In genomic region chr4:24892278-24892677, GRCh38 we compare ENCODE assay signal across 39 cellular contexts. TPM values are rescaled to one million over a fixed set of nuclear protein-coding genes. Genes with fewer than 3 reads are reported as not detected.
"Had no signal": no experiment of that assay in that cellular context is flagged by ENCODE, and none has a peak within 500 bp of the region (broad histone marks: within the 10 kb centered on the region; RNA-seq: fewer than 3 reads in every experiment).

No MANE protein-coding gene starts in this region.

- FAIRE-seq: astrocyte, bronchial epithelial cell, colon had no signal

- H3K9me3 Mint-ChIP-seq: activated naive CD4-positive, alpha-beta T cell treated with anti-CD3 and anti-CD28 coated beads for 36 hours; activated naive CD4-positive, alpha-beta T cell treated with anti-CD3 and anti-CD28 coated beads, Interleukin-2, amount 10 ng/mL, durations not matched to agents 7 days and 5 days; activated naive CD4-positive, alpha-beta T cell treated with anti-CD3 and anti-CD28 coated beads, Interleukin-2, amount 50 U/mL, for 24 hours; activated naive CD4-positive, alpha-beta T cell treated with anti-CD3 and anti-CD28 coated beads, Interleukin-2, amount 50 U/mL, for 72 hours; activated naive CD8-positive, alpha-beta T cell treated with anti-CD3 and anti-CD28 coated beads for 36 hours; activated naive CD8-positive, alpha-beta T cell treated with anti-CD3 and anti-CD28 coated beads, Interleukin-2, amount 10 ng/mL, durations not matched to agents 7 days and 5 days; activated naive CD8-positive, alpha-beta T cell treated with anti-CD3 and anti-CD28 coated beads, Interleukin-2, amount 50 U/mL, for 24 hours; activated T-cell treated with anti-CD3 and anti-CD28 coated beads, Interleukin-2, amount 50 U/mL, for 4 hours; activated T-cell treated with anti-CD3 and anti-CD28 coated beads, Interleukin-2, amount 50 U/mL, for 72 hours; activated T-helper 1 cell treated with anti-CD3 and anti-CD28 coated beads, Interleukin-12 subunit alpha, Interleukin-12 subunit beta, Interleukin-2, Interleukin-4 antibody, amounts not matched to agents 30 ng/mL and 10 ng/mL and 1 ng/mL, durations not matched to agents 14 hours and 24 hours and 36 hours; activated T-helper 17 cell treated with anti-CD3 and anti-CD28 coated beads, Interleukin-2, amount 50 U/mL, for 72 hours; activated T-helper 2 cell treated with anti-CD3 and anti-CD28 coated beads, Interferon-gamma antibody, Interleukin-2, Interleukin-4, amounts not matched to agents 10 μg/mL and 5 μg/mL and 100 μg/mL, durations not matched to agents 14 hours and 24 hours and 36 hours; brain; central memory CD8-positive, alpha-beta T cell had no signal

- H3K27ac ChIP-seq: adrenal gland, ascending aorta, body of pancreas, brain microvascular endothelial cell, breast epithelium, cardiac muscle cell had no signal

- ATAC-seq: activated naive CD4-positive, alpha-beta T cell treated with anti-CD3 and anti-CD28 coated beads, Interleukin-2, amount 50 U/mL, for 72 hours; activated naive CD8-positive, alpha-beta T cell treated with anti-CD3 and anti-CD28 coated beads, Interleukin-2, amount 50 U/mL, for 24 hours; activated T-cell treated with anti-CD3 and anti-CD28 coated beads, Interleukin-2, amount 50 U/mL, for 4 hours; activated T-cell treated with anti-CD3 and anti-CD28 coated beads, Interleukin-2, amount 50 U/mL, for 72 hours; activated T-helper 17 cell treated with anti-CD3 and anti-CD28 coated beads, Interleukin-2, amount 50 U/mL, for 72 hours; body of pancreas had no signal

- H3K9me3 ChIP-seq: adrenal gland, ascending aorta, body of pancreas, breast epithelium had no signal

- H3K4me3 ChIP-seq: adrenal gland, ascending aorta, body of pancreas, breast epithelium, cardiac muscle cell had no signal

- H3K27me3 ChIP-seq: adrenal gland, ascending aorta, body of pancreas, brain microvascular endothelial cell, breast epithelium, cardiac muscle cell had no signal

- H3K4me3 Mint-ChIP-seq: activated naive CD4-positive, alpha-beta T cell treated with anti-CD3 and anti-CD28 coated beads for 36 hours; activated naive CD4-positive, alpha-beta T cell treated with anti-CD3 and anti-CD28 coated beads, Interleukin-2, amount 10 ng/mL, durations not matched to agents 7 days and 5 days; activated naive CD4-positive, alpha-beta T cell treated with anti-CD3 and anti-CD28 coated beads, Interleukin-2, amount 50 U/mL, for 24 hours; activated naive CD8-positive, alpha-beta T cell; activated naive CD8-positive, alpha-beta T cell treated with anti-CD3 and anti-CD28 coated beads for 36 hours; activated naive CD8-positive, alpha-beta T cell treated with anti-CD3 and anti-CD28 coated beads, Interleukin-2, amount 10 ng/mL, durations not matched to agents 7 days and 5 days; activated naive CD8-positive, alpha-beta T cell treated with anti-CD3 and anti-CD28 coated beads, Interleukin-2, amount 50 U/mL, for 24 hours; activated T-cell treated with anti-CD3 and anti-CD28 coated beads, Interleukin-2, amount 50 U/mL, for 4 hours; activated T-cell treated with anti-CD3 and anti-CD28 coated beads, Interleukin-2, amount 50 U/mL, for 72 hours; activated T-helper 1 cell treated with anti-CD3 and anti-CD28 coated beads, Interleukin-12 subunit alpha, Interleukin-12 subunit beta, Interleukin-2, Interleukin-4 antibody, amounts not matched to agents 30 ng/mL and 10 ng/mL and 1 ng/mL, durations not matched to agents 14 hours and 24 hours and 36 hours; activated T-helper 17 cell treated with anti-CD3 and anti-CD28 coated beads, Interleukin-2, amount 50 U/mL, for 72 hours; brain; central memory CD8-positive, alpha-beta T cell had no signal

- H3K36me3 Mint-ChIP-seq: activated naive CD4-positive, alpha-beta T cell treated with anti-CD3 and anti-CD28 coated beads, Interleukin-2, amount 10 ng/mL, durations not matched to agents 7 days and 5 days; activated naive CD4-positive, alpha-beta T cell treated with anti-CD3 and anti-CD28 coated beads, Interleukin-2, amount 50 U/mL, for 24 hours; activated naive CD4-positive, alpha-beta T cell treated with anti-CD3 and anti-CD28 coated beads, Interleukin-2, amount 50 U/mL, for 72 hours; activated naive CD8-positive, alpha-beta T cell; activated naive CD8-positive, alpha-beta T cell treated with anti-CD3 and anti-CD28 coated beads for 36 hours; activated naive CD8-positive, alpha-beta T cell treated with anti-CD3 and anti-CD28 coated beads, Interleukin-2, amount 10 ng/mL, durations not matched to agents 7 days and 5 days; brain had no signal

- H3K36me3 ChIP-seq: adrenal gland, brain microvascular endothelial cell, breast epithelium, cardiac muscle cell had no signal

- H3K4me1 Mint-ChIP-seq: activated naive CD4-positive, alpha-beta T cell treated with anti-CD3 and anti-CD28 coated beads, Interleukin-2, amount 10 ng/mL, durations not matched to agents 7 days and 5 days; activated naive CD4-positive, alpha-beta T cell treated with anti-CD3 and anti-CD28 coated beads, Interleukin-2, amount 50 U/mL, for 24 hours; activated naive CD8-positive, alpha-beta T cell treated with anti-CD3 and anti-CD28 coated beads for 36 hours; activated naive CD8-positive, alpha-beta T cell treated with anti-CD3 and anti-CD28 coated beads, Interleukin-2, amount 10 ng/mL, durations not matched to agents 7 days and 5 days; activated naive CD8-positive, alpha-beta T cell treated with anti-CD3 and anti-CD28 coated beads, Interleukin-2, amount 50 U/mL, for 24 hours; activated T-helper 17 cell treated with anti-CD3 and anti-CD28 coated beads, Interleukin-2, amount 50 U/mL, for 72 hours; brain; central memory CD8-positive, alpha-beta T cell had no signal

- DNase-seq: activated effector memory CD4-positive, alpha-beta T cell treated with anti-CD3 and anti-CD28 coated beads, Interleukin-2, amount 50 U/mL, for 16 hours; activated effector memory CD4-positive, alpha-beta T cell treated with Interleukin-2 at 50 U/mL for 16 hours; activated gamma-delta T cell; activated gamma-delta T cell treated with Interleukin-2 at 50 U/mL for 16 hours; activated naive CD4-positive, alpha-beta T cell; activated naive CD4-positive, alpha-beta T cell treated with anti-CD3 and anti-CD28 coated beads for 36 hours; activated naive CD4-positive, alpha-beta T cell treated with anti-CD3 and anti-CD28 coated beads, Interleukin-2, amount 10 ng/mL, durations not matched to agents 7 days and 5 days; activated naive CD4-positive, alpha-beta T cell treated with anti-CD3 and anti-CD28 coated beads, Interleukin-2, amount 50 U/mL, for 16 hours; activated naive CD4-positive, alpha-beta T cell treated with Interleukin-2 at 50 U/mL for 16 hours; activated naive CD8-positive, alpha-beta T cell treated with anti-CD3 and anti-CD28 coated beads for 36 hours; activated naive CD8-positive, alpha-beta T cell treated with anti-CD3 and anti-CD28 coated beads, Interleukin-2, amount 10 ng/mL, durations not matched to agents 7 days and 5 days; activated naive CD8-positive, alpha-beta T cell treated with anti-CD3 and anti-CD28 coated beads, Interleukin-2, amount 50 U/mL, for 24 hours; activated T-cell treated with anti-CD3 and anti-CD28 coated beads, Interleukin-2, amount 50 U/mL, for 4 hours; activated T-cell treated with anti-CD3 and anti-CD28 coated beads, Interleukin-2, amount 50 U/mL, for 48 hours; activated T-cell treated with anti-CD3 and anti-CD28 coated beads, Interleukin-2, amount 50 U/mL, for 72 hours; adrenal gland; amniotic stem cell; amygdala; anterior cingulate cortex; aorta; body of pancreas; brain microvascular endothelial cell; caudate nucleus; central memory CD4-positive, alpha-beta T cell; cerebellar nuclear complex had no signal

- H3K4me1 ChIP-seq: adrenal gland, body of pancreas, breast epithelium had no signal

- H3K27ac Mint-ChIP-seq: activated naive CD4-positive, alpha-beta T cell treated with anti-CD3 and anti-CD28 coated beads for 36 hours; activated naive CD4-positive, alpha-beta T cell treated with anti-CD3 and anti-CD28 coated beads, Interleukin-2, amount 10 ng/mL, durations not matched to agents 7 days and 5 days; activated naive CD4-positive, alpha-beta T cell treated with anti-CD3 and anti-CD28 coated beads, Interleukin-2, amount 50 U/mL, for 24 hours; activated naive CD4-positive, alpha-beta T cell treated with anti-CD3 and anti-CD28 coated beads, Interleukin-2, amount 50 U/mL, for 72 hours; activated naive CD8-positive, alpha-beta T cell; activated naive CD8-positive, alpha-beta T cell treated with anti-CD3 and anti-CD28 coated beads for 36 hours; activated naive CD8-positive, alpha-beta T cell treated with anti-CD3 and anti-CD28 coated beads, Interleukin-2, amount 10 ng/mL, durations not matched to agents 7 days and 5 days; activated naive CD8-positive, alpha-beta T cell treated with anti-CD3 and anti-CD28 coated beads, Interleukin-2, amount 50 U/mL, for 24 hours; activated T-cell treated with anti-CD3 and anti-CD28 coated beads, Interleukin-2, amount 50 U/mL, for 72 hours; activated T-helper 1 cell treated with anti-CD3 and anti-CD28 coated beads, Interleukin-12 subunit alpha, Interleukin-12 subunit beta, Interleukin-2, Interleukin-4 antibody, amounts not matched to agents 30 ng/mL and 10 ng/mL and 1 ng/mL, durations not matched to agents 14 hours and 24 hours and 36 hours; activated T-helper 17 cell treated with anti-CD3 and anti-CD28 coated beads, Interleukin-2, amount 50 U/mL, for 72 hours; activated T-helper 2 cell treated with anti-CD3 and anti-CD28 coated beads, Interferon-gamma antibody, Interleukin-2, Interleukin-4, amounts not matched to agents 10 μg/mL and 5 μg/mL and 100 μg/mL, durations not matched to agents 14 hours and 24 hours and 36 hours; brain had no signal

- H3K27me3 Mint-ChIP-seq: activated naive CD4-positive, alpha-beta T cell treated with anti-CD3 and anti-CD28 coated beads, Interleukin-2, amount 10 ng/mL, durations not matched to agents 7 days and 5 days; activated naive CD4-positive, alpha-beta T cell treated with anti-CD3 and anti-CD28 coated beads, Interleukin-2, amount 50 U/mL, for 24 hours; activated naive CD8-positive, alpha-beta T cell; brain had no signal

RNA-seq across cellular contexts. Expression of gene CCDC149, which starts 20.6 kb away (rescaled TPM):
- total RNA-seq: activated naive CD4-positive, alpha-beta T cell treated with anti-CD3 and anti-CD28 coated beads for 36 hours; activated naive CD8-positive, alpha-beta T cell treated with anti-CD3 and anti-CD28 coated beads for 36 hours; activated naive CD8-positive, alpha-beta T cell treated with anti-CD3 and anti-CD28 coated beads, Interleukin-2, amount 10 ng/mL, durations not matched to agents 7 days and 5 days; activated T-cell treated with anti-CD3 and anti-CD28 coated beads, Interleukin-2, amount 50 U/mL, for 4 hours; activated T-helper 1 cell treated with anti-CD3 and anti-CD28 coated beads, Interleukin-12 subunit alpha, Interleukin-12 subunit beta, Interleukin-2, Interleukin-4 antibody, amounts not matched to agents 30 ng/mL and 10 ng/mL and 1 ng/mL, durations not matched to agents 14 hours and 24 hours and 36 hours; activated T-helper 17 cell treated with anti-CD3 and anti-CD28 coated beads, Interleukin-2, amount 50 U/mL, for 72 hours; activated T-helper 2 cell treated with anti-CD3 and anti-CD28 coated beads, Interferon-gamma antibody, Interleukin-2, Interleukin-4, amounts not matched to agents 10 μg/mL and 5 μg/mL and 100 μg/mL, durations not matched to agents 14 hours and 24 hours and 36 hours had no signal
